Comparison of ENCODE assay signal across 8 cellular contexts in genomic region chr6:53066874-53067273, GRCh38. TPM values are rescaled to one million over a fixed set of nuclear protein-coding genes. Genes with fewer than 3 reads are reported as not detected.
DNase-seq lines count a peak whose midpoint lies in the region; ATAC-seq and TF ChIP-seq lines count a peak whose summit lies in the region.

No MANE protein-coding gene starts in this region.

- H3K4me1 ChIP-seq in stomach: peaks cover 28 to 73% (median 48%) of the 10 kb centered on the region in 4 donors

- peak overlapping the region; percentile 21 for H3K27ac Mint-ChIP-seq in activated naive CD4-positive, alpha-beta T cell treated with anti-CD3 and anti-CD28 coated beads for 36 hours
- H3K27ac Mint-ChIP-seq in activated CD4-positive, alpha-beta memory T cell treated with anti-CD3 and anti-CD28 coated beads for 36 hours: no peak overlapping the region
- no peak overlapping the region for H3K27ac Mint-ChIP-seq in glutamatergic neuron (ENCODE audit: unreplicated experiment)

- no peaks in the 10 kb centered on the region for H3K9me3 ChIP-seq in stomach

- H3K36me3 Mint-ChIP-seq in activated naive CD4-positive, alpha-beta T cell treated with anti-CD3 and anti-CD28 coated beads for 36 hours (ENCODE audit: low read depth): peaks cover 2% of the 10 kb centered on the region
- peaks cover 7% of the 10 kb centered on the region for H3K36me3 Mint-ChIP-seq in activated CD4-positive, alpha-beta memory T cell treated with anti-CD3 and anti-CD28 coated beads for 36 hours
- H3K36me3 Mint-ChIP-seq in glutamatergic neuron (ENCODE audit: unreplicated experiment): no peaks in the 10 kb centered on the region

- WGBS in stomach, 5 donors: 57 to 74% (median 68%) methylated on average over 2 of the region's 2 CpGs

- no peak for TF ChIP-seq EP300 in stomach (IDR thresholded peaks at IDR 0.05)

- peak overlapping the region; percentile 97 for H3K4me3 Mint-ChIP-seq in activated naive CD4-positive, alpha-beta T cell treated with anti-CD3 and anti-CD28 coated beads for 36 hours
- H3K4me3 Mint-ChIP-seq in activated CD4-positive, alpha-beta memory T cell treated with anti-CD3 and anti-CD28 coated beads for 36 hours: peak overlapping the region; percentile 100
- H3K4me3 Mint-ChIP-seq in glutamatergic neuron (ENCODE audit: unreplicated experiment): peak overlapping the region; percentile 91

- peaks cover 0 to 13% (median 11%) of the 10 kb centered on the region in 4 donors for H3K36me3 ChIP-seq in stomach

- TF ChIP-seq POLR2A in stomach (IDR thresholded peaks at IDR 0.05): no peak

- intact Hi-C loops in activated naive CD4-positive, alpha-beta T cell treated with anti-CD3 and anti-CD28 coated beads for 36 hours (cut with micrococcal nuclease): no loop called here
- intact Hi-C loops in activated CD4-positive, alpha-beta memory T cell treated with anti-CD3 and anti-CD28 coated beads for 36 hours (cut with micrococcal nuclease): loop anchor here (5.0 kb wide), 2 partner anchors 290 to 480 kb away; partner anchors contain the start of gene GCLC
- intact Hi-C loops in stomach (cut with DNase I; ENCODE audit: low total_unique reads): no loop called here

- no peak for ATAC-seq in HG03095 (IDR thresholded peaks at IDR 0.05; ENCODE audit: unreplicated experiment)
- no peak for ATAC-seq in GM19397 (IDR thresholded peaks at IDR 0.05; ENCODE audit: unreplicated experiment)

- CTCF ChIA-PET in activated naive CD4-positive, alpha-beta T cell treated with anti-CD3 and anti-CD28 coated beads for 36 hours (lab: Charles Lee): interaction anchor here (0.5 to 2.1 kb wide), 4 partner anchors 12 to 251 kb away, joined by 3 to 8 read pairs (median 4); no protein-coding TSS in a partner anchor
- CTCF ChIA-PET in activated CD4-positive, alpha-beta memory T cell treated with anti-CD3 and anti-CD28 coated beads for 36 hours (lab: Charles Lee): interaction anchor here (0.5 to 3.4 kb wide), 7 partner anchors 8 to 659 kb away, joined by 3 to 17 read pairs (median 4); partner anchors contain the start of gene GSTA4

- POLR2A ChIA-PET in activated CD4-positive, alpha-beta memory T cell treated with anti-CD3 and anti-CD28 coated beads for 36 hours (lab: Charles Lee): no interaction called here

- no peaks in the 10 kb centered on the region for H3K27me3 Mint-ChIP-seq in activated naive CD4-positive, alpha-beta T cell treated with anti-CD3 and anti-CD28 coated beads for 36 hours (ENCODE audit: low read depth)
- no peaks in the 10 kb centered on the region for H3K27me3 Mint-ChIP-seq in activated CD4-positive, alpha-beta memory T cell treated with anti-CD3 and anti-CD28 coated beads for 36 hours
- H3K27me3 Mint-ChIP-seq in glutamatergic neuron (ENCODE audit: unreplicated experiment): no peaks in the 10 kb centered on the region

- no peaks in the 10 kb centered on the region for H3K27me3 ChIP-seq in stomach

- peak overlapping the region in 3 of 5 donors; percentile 91 to 97 (median 97) for H3K27ac ChIP-seq in stomach

- no peak for DNase-seq in activated naive CD4-positive, alpha-beta T cell treated with anti-CD3 and anti-CD28 coated beads for 36 hours
- DNase-seq in activated naive CD4-positive, alpha-beta T cell treated with Interleukin-2 at 50 U/mL for 16 hours: no peak
- no peak for DNase-seq in activated CD4-positive, alpha-beta memory T cell treated with anti-CD3 and anti-CD28 coated beads for 36 hours
- DNase-seq in glutamatergic neuron (no peak), stomach (no peak), anterior cingulate cortex (lab: John Stamatoyannopoulos, UW) (no peak)

- peaks cover 57% of the 10 kb centered on the region for H3K4me1 Mint-ChIP-seq in activated naive CD4-positive, alpha-beta T cell treated with anti-CD3 and anti-CD28 coated beads for 36 hours (ENCODE audit: low read depth)
- H3K4me1 Mint-ChIP-seq in activated CD4-positive, alpha-beta memory T cell treated with anti-CD3 and anti-CD28 coated beads for 36 hours (ENCODE audit: low read depth): peaks cover 53% of the 10 kb centered on the region
- peaks cover 9% of the 10 kb centered on the region for H3K4me1 Mint-ChIP-seq in glutamatergic neuron (ENCODE audit: low read depth, unreplicated experiment)

- peak overlapping the region; percentile 71 to 99 (median 98) for H3K4me3 ChIP-seq in stomach

- no peak for TF ChIP-seq CTCF in glutamatergic neuron (IDR thresholded peaks at IDR 0.05; ENCODE audit: partially characterized antibody, unreplicated experiment)
- TF ChIP-seq CTCF in stomach (IDR thresholded peaks at IDR 0.05): no peak

- H3K9me3 Mint-ChIP-seq in activated naive CD4-positive, alpha-beta T cell treated with anti-CD3 and anti-CD28 coated beads for 36 hours: no peaks in the 10 kb centered on the region
- H3K9me3 Mint-ChIP-seq in activated CD4-positive, alpha-beta memory T cell treated with anti-CD3 and anti-CD28 coated beads for 36 hours: no peaks in the 10 kb centered on the region
- no peaks in the 10 kb centered on the region for H3K9me3 Mint-ChIP-seq in glutamatergic neuron (ENCODE audit: unreplicated experiment)

RNA-seq across cellular contexts. Expression of gene FBXO9, which starts 1.7 kb away (rescaled TPM):
- total RNA-seq in activated naive CD4-positive, alpha-beta T cell treated with anti-CD3 and anti-CD28 coated beads for 36 hours: 10 to 100 TPM; 40.6 to 45.0 TPM
- total RNA-seq in activated CD4-positive, alpha-beta memory T cell treated with anti-CD3 and anti-CD28 coated beads for 36 hours: 10 to 100 TPM; 54.1 to 55.6 TPM
- 49.1 TPM for total RNA-seq in glutamatergic neuron (ENCODE audit: unreplicated experiment)
- 100 to 1,000 TPM in 1 of 5 donors, 10 to 100 TPM in 4; 53.1 to 119 (median 67.1) TPM for total RNA-seq in stomach
- 10 to 100 TPM; 33.9 to 45.4 (median 42.2) TPM for polyA plus RNA-seq in stomach

RNA-seq across cellular contexts. Expression of gene CILK1, which starts 5.2 kb away (rescaled TPM):
- total RNA-seq in activated naive CD4-positive, alpha-beta T cell treated with anti-CD3 and anti-CD28 coated beads for 36 hours: 1 to 10 TPM; 6.8 to 7.2 TPM
- 1 to 10 TPM; 7.2 to 7.3 TPM for total RNA-seq in activated CD4-positive, alpha-beta memory T cell treated with anti-CD3 and anti-CD28 coated beads for 36 hours
- total RNA-seq in glutamatergic neuron (ENCODE audit: unreplicated experiment): 31.7 TPM
- 10 to 100 TPM in 3 of 5 donors, 1 to 10 TPM in 2; 6.4 to 31.6 (median 18.3) TPM for total RNA-seq in stomach
- polyA plus RNA-seq in stomach: 10 to 100 TPM in 1 of 3 donors, 1 to 10 TPM in 2; 4.2 to 12.1 (median 7.2) TPM
